ENCODE assay signal across 22 cellular contexts in the genomic region with DNA sequence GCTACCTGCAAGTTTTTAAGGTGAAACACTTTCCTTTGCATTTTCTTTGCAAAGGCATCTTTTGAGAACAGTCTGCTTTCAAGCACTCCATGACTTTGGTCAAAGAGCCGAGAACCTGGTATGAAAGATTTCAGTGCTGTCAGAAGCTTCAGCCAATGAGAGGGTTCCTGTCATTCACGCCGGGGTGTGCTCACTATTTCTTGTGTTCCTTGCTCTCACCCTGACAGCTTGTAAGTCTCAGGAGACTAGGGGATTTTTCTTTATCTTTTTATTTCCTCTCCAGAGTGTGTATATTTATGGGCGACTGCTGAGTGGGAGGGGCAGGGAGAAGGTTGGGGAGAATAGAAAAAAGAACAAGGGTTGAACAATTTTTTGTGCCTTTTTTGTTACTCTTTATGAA.
DNase-seq lines count a peak whose midpoint lies in the region; ATAC-seq and TF ChIP-seq lines count a peak whose summit lies in the region.
"Had no signal": no experiment of that assay in that cellular context is flagged by ENCODE, and none has a peak within 500 bp of the region (broad histone marks: within the 10 kb centered on the region; RNA-seq: fewer than 3 reads in every experiment).

No MANE protein-coding gene starts in this region.

- peak overlapping the region; percentile 13 for H3K27ac Mint-ChIP-seq in glutamatergic neuron (ENCODE audit: unreplicated experiment)
- peak overlapping the region; percentile 25 for H3K27ac Mint-ChIP-seq in stimulated activated memory B cell treated with anti-CD40 and anti-IgM and Interleukin-4, amounts not matched to agents 10 μg/mL and 1 μg/mL and 100 μg/mL, for 72 hours
- H3K27ac Mint-ChIP-seq: CD4-positive, CD25-positive, alpha-beta regulatory T cell; HFFc6; T-helper 1 cell treated with Interleukin-12 subunit alpha and Interleukin-12 subunit beta and Interleukin-4 antibody, amounts not matched to agents 30 μg/mL and 1 μg/mL, for 36 hours had no signal

- H4K20me1 ChIP-seq in BLaER1 (no peaks in the 10 kb centered on the region), DOHH2 (ENCODE audit: control insufficient read depth, insufficient read depth, low read depth, low read length) (no peaks in the 10 kb centered on the region)

- TF ChIP-seq CTCF in DOHH2 (IDR thresholded peaks at IDR 0.05; ENCODE audit: low read depth, low read length, poor library complexity, severe bottlenecking), result no peak
- TF ChIP-seq CTCF in glutamatergic neuron (IDR thresholded peaks at IDR 0.05; ENCODE audit: partially characterized antibody, unreplicated experiment), result no peak

- H3K9me3 ChIP-seq in BLaER1 (no peaks in the 10 kb centered on the region), DOHH2 (ENCODE audit: control insufficient read depth, insufficient read depth, low read length) (no peaks in the 10 kb centered on the region)
- H3K9me3 ChIP-seq: HAP-1, SK-N-SH had no signal

- H3F3A ChIP-seq in DOHH2 (ENCODE audit: control insufficient read depth, insufficient read depth), result no peaks in the 10 kb centered on the region

- H3K4me1 Mint-ChIP-seq in glutamatergic neuron (ENCODE audit: low read depth, unreplicated experiment), result peaks cover 11% of the 10 kb centered on the region
- H3K4me1 Mint-ChIP-seq in stimulated activated memory B cell treated with anti-CD40 and anti-IgM and Interleukin-4, amounts not matched to agents 10 μg/mL and 1 μg/mL and 100 μg/mL, for 72 hours, result peaks cover 19% of the 10 kb centered on the region
- H3K4me1 Mint-ChIP-seq: CD4-positive, CD25-positive, alpha-beta regulatory T cell had no signal

- no peaks in the 10 kb centered on the region for H3K27me3 Mint-ChIP-seq in glutamatergic neuron (ENCODE audit: unreplicated experiment)
- no peaks in the 10 kb centered on the region for H3K27me3 Mint-ChIP-seq in stimulated activated memory B cell treated with anti-CD40 and anti-IgM and Interleukin-4, amounts not matched to agents 10 μg/mL and 1 μg/mL and 100 μg/mL, for 72 hours

- no peaks in the 10 kb centered on the region for H3K27me3 ChIP-seq in BLaER1
- no peaks in the 10 kb centered on the region for H3K27me3 ChIP-seq in DOHH2 (ENCODE audit: control insufficient read depth, low read length)

- no peak for DNase-seq in glutamatergic neuron
- DNase-seq in HuH-7 (ENCODE audit: low spot score), result no peak
- DNase-seq in NOMO-1 (lab: John Stamatoyannopoulos, UW; ENCODE audit: unreplicated experiment in 2 of 2), result no peak
- no peak for DNase-seq in COLO668 (lab: John Stamatoyannopoulos, UW; ENCODE audit: unreplicated experiment)
- DNase-seq: CD4-positive, CD25-positive, alpha-beta regulatory T cell; DMS53; GOT3; HFFc6; MM.1S; NCI-H1092; NCI-H1417 treated with DMSO at 0.1 percent for 48 hours; NCI-H1694 treated with DMSO at 0.1 percent for 48 hours; NCI-H446; NCI-H524 treated with DMSO at 0.1 percent for 48 hours; SW 1271 had no signal

- H3K79me2 ChIP-seq in DOHH2 (ENCODE audit: control insufficient read depth, low read length), result no peaks in the 10 kb centered on the region

- ATAC-seq in stimulated activated memory B cell treated with anti-CD40 and anti-IgM and Interleukin-4, amounts not matched to agents 10 μg/mL and 1 μg/mL and 100 μg/mL, for 72 hours, result peak; percentile 67

- H3K4me3 Mint-ChIP-seq in glutamatergic neuron (ENCODE audit: unreplicated experiment), result no peak overlapping the region
- H3K4me3 Mint-ChIP-seq in stimulated activated memory B cell treated with anti-CD40 and anti-IgM and Interleukin-4, amounts not matched to agents 10 μg/mL and 1 μg/mL and 100 μg/mL, for 72 hours, result peak overlapping the region; percentile 19
- H3K4me3 Mint-ChIP-seq: CD4-positive, CD25-positive, alpha-beta regulatory T cell; HFFc6; T-helper 1 cell treated with Interleukin-12 subunit alpha and Interleukin-12 subunit beta and Interleukin-4 antibody, amounts not matched to agents 30 μg/mL and 1 μg/mL, for 36 hours had no signal

- H3K4me2 ChIP-seq in BLaER1 (peak overlapping the region; percentile 86), DOHH2 (ENCODE audit: low read length) (peak overlapping the region; percentile 37)
- H3K4me2 ChIP-seq: KMS-11, SK-N-SH had no signal

- H3K36me3 ChIP-seq in BLaER1 (no peaks in the 10 kb centered on the region), DOHH2 (ENCODE audit: control insufficient read depth, low read length) (no peaks in the 10 kb centered on the region)
- H3K36me3 ChIP-seq: HAP-1 had no signal

- H3K4me3 ChIP-seq in BLaER1 (peak overlapping the region; percentile 32; the same call in 1 of the 2 replicates), DOHH2 (ENCODE audit: low read length) (no peak overlapping the region)
- H3K4me3 ChIP-seq: HAP-1 had no signal

- H3K4me1 ChIP-seq in BLaER1, result peaks cover 31% of the 10 kb centered on the region
- peaks cover 16% of the 10 kb centered on the region for H3K4me1 ChIP-seq in DOHH2 (ENCODE audit: control insufficient read depth, low read length)
- H3K4me1 ChIP-seq: HAP-1 had no signal

- H3K9ac ChIP-seq in BLaER1, result no peak overlapping the region
- H3K9ac ChIP-seq: KMS-11, SK-N-SH had no signal

- H3K27ac ChIP-seq in BLaER1 (no peak overlapping the region), DOHH2 (ENCODE audit: low read depth, low read length) (no peak overlapping the region)
- H3K27ac ChIP-seq: KMS-11 had no signal

- no peaks in the 10 kb centered on the region for H3K9me2 ChIP-seq in DOHH2 (replicated peaks; ENCODE audit: control insufficient read depth, low read length)
- H3K9me2 ChIP-seq: SK-N-SH had no signal

- no peaks in the 10 kb centered on the region for H3K9me3 Mint-ChIP-seq in glutamatergic neuron (ENCODE audit: unreplicated experiment)
- peaks cover 3% of the 10 kb centered on the region for H3K9me3 Mint-ChIP-seq in stimulated activated memory B cell treated with anti-CD40 and anti-IgM and Interleukin-4, amounts not matched to agents 10 μg/mL and 1 μg/mL and 100 μg/mL, for 72 hours
- H3K9me3 Mint-ChIP-seq: HFFc6 had no signal

- H3K36me3 Mint-ChIP-seq in glutamatergic neuron (ENCODE audit: unreplicated experiment), result no peaks in the 10 kb centered on the region
- no peaks in the 10 kb centered on the region for H3K36me3 Mint-ChIP-seq in stimulated activated memory B cell treated with anti-CD40 and anti-IgM and Interleukin-4, amounts not matched to agents 10 μg/mL and 1 μg/mL and 100 μg/mL, for 72 hours
- H3K36me3 Mint-ChIP-seq: CD4-positive, CD25-positive, alpha-beta regulatory T cell had no signal
